Comparison of ENCODE assay signal across 8 cellular contexts in genomic region chr13:59677966-59678814, GRCh38.
DNase-seq lines count a peak whose midpoint lies in the region; ATAC-seq and TF ChIP-seq lines count a peak whose summit lies in the region.

No MANE protein-coding gene starts in this region.

- H3K36me3 ChIP-seq in WERI-Rb-1 (no peaks in the 10 kb centered on the region), gastrocnemius medialis (no peaks in the 10 kb centered on the region)

- peak; percentile 95 for ATAC-seq in Right ventricle myocardium superior (ENCODE audit: poor library complexity)
- no peak for ATAC-seq in gastrocnemius medialis

- H3K4me3 ChIP-seq in NB4 (ENCODE audit: low read depth, low read length): no peak overlapping the region
- no peak overlapping the region for H3K4me3 ChIP-seq in WERI-Rb-1 (ENCODE audit: low read depth, low read length)
- H3K4me3 ChIP-seq in gastrocnemius medialis: peak overlapping the region in 1 of 4 donors; percentile 12

- POLR2A ChIA-PET in HEK293T (lab: Yijun Ruan, JAX): no interaction called here

- CTCF ChIA-PET in activated naive CD4-positive, alpha-beta T cell treated with anti-CD3 and anti-CD28 coated beads for 36 hours (lab: Charles Lee): interaction anchor here (0.6 to 3.3 kb wide), 6 partner anchors 10 to 287 kb away, joined by 3 to 20 read pairs (median 4); no protein-coding TSS in a partner anchor
- CTCF ChIA-PET in HEK293T (lab: Yijun Ruan, JAX): no interaction called here

- TF ChIP-seq POLR2A in NB4 (IDR thresholded peaks at IDR 0.05; ENCODE audit: extremely low read depth, insufficient read length): no peak
- TF ChIP-seq POLR2A in gastrocnemius medialis (IDR thresholded peaks at IDR 0.05): no peak

- peak; percentile 5 for DNase-seq in activated naive CD4-positive, alpha-beta T cell treated with anti-CD3 and anti-CD28 coated beads for 36 hours
- no peak for DNase-seq in activated naive CD4-positive, alpha-beta T cell (lab: John Stamatoyannopoulos, UW)
- peak; percentile 25 for DNase-seq in HEK293T (ENCODE audit: extremely low spot score)
- peak; percentile 56 for DNase-seq in NB4 (ENCODE audit: low read depth)
- DNase-seq in WERI-Rb-1: no peak
- no peak for DNase-seq in Right ventricle myocardium superior
- DNase-seq in gastrocnemius medialis: no peak
- DNase-seq in NCI-H510A treated with DMSO at 0.1 percent for 48 hours (lab: John Stamatoyannopoulos, UW): no peak

- no peaks in the 10 kb centered on the region for H3K36me3 Mint-ChIP-seq in activated naive CD4-positive, alpha-beta T cell treated with anti-CD3 and anti-CD28 coated beads for 36 hours (ENCODE audit: low read depth)

- H3K9me3 Mint-ChIP-seq in activated naive CD4-positive, alpha-beta T cell treated with anti-CD3 and anti-CD28 coated beads for 36 hours: no peaks in the 10 kb centered on the region

- H3K4me3 Mint-ChIP-seq in activated naive CD4-positive, alpha-beta T cell treated with anti-CD3 and anti-CD28 coated beads for 36 hours: no peak overlapping the region

- H3K27me3 ChIP-seq in WERI-Rb-1 (ENCODE audit: insufficient read depth, low read depth, severe bottlenecking): no peaks in the 10 kb centered on the region
- H3K27me3 ChIP-seq in gastrocnemius medialis: no peaks in the 10 kb centered on the region

- H3K27ac Mint-ChIP-seq in activated naive CD4-positive, alpha-beta T cell treated with anti-CD3 and anti-CD28 coated beads for 36 hours: no peak overlapping the region

- no peaks in the 10 kb centered on the region for H3K27me3 Mint-ChIP-seq in activated naive CD4-positive, alpha-beta T cell treated with anti-CD3 and anti-CD28 coated beads for 36 hours (ENCODE audit: low read depth)

- H3K27ac ChIP-seq in WERI-Rb-1 (no peak overlapping the region), gastrocnemius medialis (no peak overlapping the region)

- peaks cover 13 to 18% of the 10 kb centered on the region in 2 donors for H3K4me1 ChIP-seq in gastrocnemius medialis

- H3K4me1 Mint-ChIP-seq in activated naive CD4-positive, alpha-beta T cell treated with anti-CD3 and anti-CD28 coated beads for 36 hours (ENCODE audit: low read depth): peaks cover under 1% of the 10 kb centered on the region

- in situ Hi-C loops in gastrocnemius medialis (cut with MboI; ENCODE audit: low sequenced_read_pairs in 4 of 4): loop anchor here in 2 of 4 donors (5.0 to 25.0 kb wide), 3 partner anchors 283 to 759 kb away; no protein-coding TSS in a partner anchor

- intact Hi-C loops in activated naive CD4-positive, alpha-beta T cell treated with anti-CD3 and anti-CD28 coated beads for 36 hours (cut with micrococcal nuclease): loop anchor here (1.0 to 10.0 kb wide), 3 partner anchors 223 to 549 kb away; no protein-coding TSS in a partner anchor
- intact Hi-C loops in Right ventricle myocardium superior (cut with DNase I): no loop called here
- intact Hi-C loops in gastrocnemius medialis (cut with DNase I; ENCODE audit: low total_unique reads): loop anchor here (2.0 to 10.0 kb wide), 3 partner anchors 41 to 287 kb away; no protein-coding TSS in a partner anchor

- TF ChIP-seq CTCF in NB4 (IDR thresholded peaks at IDR 0.05; ENCODE audit: low read depth, low read length) (peak; percentile 84), WERI-Rb-1 (IDR thresholded peaks at IDR 0.05; ENCODE audit: low read depth, low read length) (peak; percentile 51), gastrocnemius medialis (IDR thresholded peaks at IDR 0.05 in 4 of 5, conservative IDR thresholded peaks at IDR 0.05 in 1 of 5) (peak; percentile 25 to 61 (median 47))

- no peaks in the 10 kb centered on the region for H3K9me3 ChIP-seq in WERI-Rb-1 (ENCODE audit: severe bottlenecking)
- H3K9me3 ChIP-seq in gastrocnemius medialis: no peaks in the 10 kb centered on the region

TF ChIP-seq in HEK293T, 16 proteins besides CTCF, POLR2A, EP300 and RAD21:
- TF ChIP-seq FOXM1 (IDR thresholded peaks at IDR 0.05; ENCODE audit: borderline replicate concordance): no peak

Comparison
In these comparisons a context has a peak if more than half of its experiments do, and no peak if none do; other contexts are left out.
1. DNase-seq: peak in activated naive CD4-positive, alpha-beta T cell treated with anti-CD3 and anti-CD28 coated beads for 36 hours (single experiment), HEK293T (single experiment) and NB4 (single experiment); none in activated naive CD4-positive, alpha-beta T cell (0 of 4), WERI-Rb-1 (single experiment), Right ventricle myocardium superior (single experiment), gastrocnemius medialis (0 of 2) and NCI-H510A treated with DMSO at 0.1 percent for 48 hours (single experiment).
2. Peak in every context shown above with its lines, with median percentiles within 50 percentile points of each other: CTCF ChIP-seq.